ENCODE assay signal across 34 cellular contexts in the genomic region with DNA sequence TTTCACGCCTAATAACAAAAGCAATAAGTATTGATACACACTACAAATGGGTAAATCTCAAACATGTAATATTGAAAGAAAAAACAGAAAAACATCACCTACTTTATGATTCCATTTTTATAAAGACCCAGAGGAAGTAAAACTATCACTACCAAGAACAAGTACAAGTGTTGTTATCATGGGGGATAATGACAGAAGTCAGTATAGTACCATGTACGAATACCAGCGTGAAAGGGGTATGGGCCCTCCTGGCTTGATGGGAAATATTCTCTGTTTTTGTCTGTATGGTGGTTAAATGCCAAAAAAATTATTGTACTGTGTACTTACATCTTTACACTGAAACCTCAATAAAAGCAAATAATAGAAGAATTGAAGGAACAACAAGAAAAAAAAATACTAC.
"Had no signal": no experiment of that assay in that cellular context is flagged by ENCODE, and none has a peak within 500 bp of the region (broad histone marks: within the 10 kb centered on the region; RNA-seq: fewer than 3 reads in every experiment).

No MANE protein-coding gene starts in this region.

- H3K4me3 ChIP-seq: adrenal gland, body of pancreas, breast epithelium had no signal

- H3K36me3 Mint-ChIP-seq: activated CD4-positive, alpha-beta memory T cell treated with anti-CD3 and anti-CD28 coated beads for 36 hours; activated naive CD8-positive, alpha-beta T cell treated with anti-CD3 and anti-CD28 coated beads for 36 hours had no signal

- H3K9me3 ChIP-seq: adrenal gland, body of pancreas had no signal

- H3K27ac ChIP-seq: adrenal gland, body of pancreas, brain microvascular endothelial cell, breast epithelium, VCaP had no signal

- H3K4me1 ChIP-seq: adrenal gland, body of pancreas, breast epithelium had no signal

- ATAC-seq: activated CD8-positive, alpha-beta T cell treated with anti-CD3 and anti-CD28 coated beads for 36 hours; activated T-cell treated with anti-CD3 and anti-CD28 coated beads, Interleukin-2, amount 50 U/mL, for 4 hours; activated T-helper 17 cell treated with anti-CD3 and anti-CD28 coated beads, Interleukin-2, amount 50 U/mL, for 72 hours; body of pancreas had no signal

- FAIRE-seq: astrocyte had no signal

- H3K27ac Mint-ChIP-seq: activated B cell treated with CpG ODN at 0.5 μM for 24 hours; activated CD4-positive, alpha-beta memory T cell treated with anti-CD3 and anti-CD28 coated beads for 36 hours; activated CD4-positive, alpha-beta T cell treated with anti-CD3 and anti-CD28 coated beads, Interleukin-2, amount 10 ng/mL, durations not matched to agents 24 days and 14 days; activated CD8-positive, alpha-beta T cell treated with anti-CD3 and anti-CD28 coated beads for 36 hours; activated naive CD8-positive, alpha-beta T cell treated with anti-CD3 and anti-CD28 coated beads for 36 hours; activated T-cell treated with anti-CD3 and anti-CD28 coated beads, Interleukin-2, amount 50 U/mL, for 72 hours; activated T-helper 1 cell treated with anti-CD3 and anti-CD28 coated beads, Interleukin-12 subunit alpha, Interleukin-12 subunit beta, Interleukin-2, Interleukin-4 antibody, amounts not matched to agents 30 ng/mL and 10 ng/mL and 1 ng/mL, durations not matched to agents 14 hours and 24 hours and 36 hours; activated T-helper 17 cell treated with anti-CD3 and anti-CD28 coated beads, Interleukin-2, amount 50 U/mL, for 72 hours; T-helper 1 cell treated with Interleukin-12 subunit alpha and Interleukin-12 subunit beta and Interleukin-4 antibody, amounts not matched to agents 30 μg/mL and 1 μg/mL, for 36 hours; T-helper 2 cell treated with Interferon-gamma antibody and Interleukin-4, amounts not matched to agents 5 μg/mL and 100 μg/mL, for 36 hours had no signal

- H3K36me3 ChIP-seq: adrenal gland, brain microvascular endothelial cell, breast epithelium had no signal

- H3K27me3 Mint-ChIP-seq: activated B cell treated with CpG ODN at 0.5 μM for 24 hours; activated CD4-positive, alpha-beta memory T cell treated with anti-CD3 and anti-CD28 coated beads for 36 hours; activated CD4-positive, alpha-beta T cell treated with anti-CD3 and anti-CD28 coated beads, Interleukin-2, amount 10 ng/mL, durations not matched to agents 24 days and 14 days; activated CD8-positive, alpha-beta T cell treated with anti-CD3 and anti-CD28 coated beads for 36 hours; activated naive CD8-positive, alpha-beta T cell treated with anti-CD3 and anti-CD28 coated beads for 36 hours; activated T-helper 17 cell treated with anti-CD3 and anti-CD28 coated beads, Interleukin-2, amount 50 U/mL, for 72 hours had no signal

- DNase-seq: activated B cell treated with CpG ODN at 0.5 μM for 24 hours; activated CD4-positive, alpha-beta memory T cell treated with anti-CD3 and anti-CD28 coated beads for 36 hours; activated CD4-positive, alpha-beta T cell treated with anti-CD3 and anti-CD28 coated beads for 4 hours; activated CD4-positive, alpha-beta T cell treated with anti-CD3 and anti-CD28 coated beads, Interleukin-2, amount 10 ng/mL, durations not matched to agents 24 days and 14 days; activated CD4-positive, alpha-beta T cell treated with anti-CD3 and anti-CD28 coated beads, Interleukin-2, amount 50 U/mL, for 1 hour; activated CD4-positive, alpha-beta T cell treated with anti-CD3 and anti-CD28 coated beads, Interleukin-2, amount 50 U/mL, for 4 hours; activated CD4-positive, CD25-positive, alpha-beta regulatory T cell treated with anti-CD3 and anti-CD28 coated beads, Interleukin-2, amount 50 U/mL, for 72 hours; activated CD8-positive, alpha-beta memory T cell treated with anti-CD3 and anti-CD28 coated beads, Interleukin-2, amount 50 U/mL, for 4 hours; activated CD8-positive, alpha-beta T cell treated with anti-CD3 and anti-CD28 coated beads for 36 hours; activated effector memory CD4-positive, alpha-beta T cell treated with anti-CD3 and anti-CD28 coated beads, Interleukin-2, amount 50 U/mL, for 16 hours; activated gamma-delta T cell treated with Interleukin-2 at 50 U/mL for 16 hours; activated naive CD4-positive, alpha-beta T cell; activated naive CD4-positive, alpha-beta T cell treated with anti-CD3 and anti-CD28 coated beads, Interleukin-2, amount 50 U/mL, for 16 hours; activated naive CD8-positive, alpha-beta T cell treated with anti-CD3 and anti-CD28 coated beads for 36 hours; activated T-cell treated with anti-CD3 and anti-CD28 coated beads for 4 hours; activated T-cell treated with anti-CD3 and anti-CD28 coated beads, Interleukin-2, amount 50 U/mL, for 1 hour; activated T-cell treated with anti-CD3 and anti-CD28 coated beads, Interleukin-2, amount 50 U/mL, for 4 hours; activated T-cell treated with anti-CD3 and anti-CD28 coated beads, Interleukin-2, amount 50 U/mL, for 72 hours; adrenal gland; amniotic stem cell; aorta; body of pancreas; brain microvascular endothelial cell; central memory CD4-positive, alpha-beta T cell; T-helper 1 cell; T-helper 2 cell; T-helper 9 cell had no signal

- H3K4me3 Mint-ChIP-seq: activated B cell treated with CpG ODN at 0.5 μM for 24 hours; activated CD4-positive, alpha-beta memory T cell treated with anti-CD3 and anti-CD28 coated beads for 36 hours; activated CD4-positive, alpha-beta T cell treated with anti-CD3 and anti-CD28 coated beads, Interleukin-2, amount 10 ng/mL, durations not matched to agents 24 days and 14 days; activated CD8-positive, alpha-beta T cell treated with anti-CD3 and anti-CD28 coated beads for 36 hours; activated naive CD8-positive, alpha-beta T cell treated with anti-CD3 and anti-CD28 coated beads for 36 hours; activated T-cell treated with anti-CD3 and anti-CD28 coated beads, Interleukin-2, amount 50 U/mL, for 4 hours; activated T-cell treated with anti-CD3 and anti-CD28 coated beads, Interleukin-2, amount 50 U/mL, for 72 hours; activated T-helper 1 cell treated with anti-CD3 and anti-CD28 coated beads, Interleukin-12 subunit alpha, Interleukin-12 subunit beta, Interleukin-2, Interleukin-4 antibody, amounts not matched to agents 30 ng/mL and 10 ng/mL and 1 ng/mL, durations not matched to agents 14 hours and 24 hours and 36 hours; activated T-helper 17 cell treated with anti-CD3 and anti-CD28 coated beads, Interleukin-2, amount 50 U/mL, for 72 hours; T-helper 1 cell treated with Interleukin-12 subunit alpha and Interleukin-12 subunit beta and Interleukin-4 antibody, amounts not matched to agents 30 μg/mL and 1 μg/mL, for 36 hours; T-helper 2 cell treated with Interferon-gamma antibody and Interleukin-4, amounts not matched to agents 5 μg/mL and 100 μg/mL, for 36 hours had no signal

- H3K4me1 Mint-ChIP-seq: activated B cell treated with CpG ODN at 0.5 μM for 24 hours; activated CD4-positive, alpha-beta T cell treated with anti-CD3 and anti-CD28 coated beads, Interleukin-2, amount 10 ng/mL, durations not matched to agents 24 days and 14 days; activated naive CD8-positive, alpha-beta T cell treated with anti-CD3 and anti-CD28 coated beads for 36 hours; activated T-helper 17 cell treated with anti-CD3 and anti-CD28 coated beads, Interleukin-2, amount 50 U/mL, for 72 hours had no signal

- H3K27me3 ChIP-seq: adrenal gland, body of pancreas, brain microvascular endothelial cell, breast epithelium had no signal

- H3K9me3 Mint-ChIP-seq: activated CD4-positive, alpha-beta T cell treated with anti-CD3 and anti-CD28 coated beads, Interleukin-2, amount 10 ng/mL, durations not matched to agents 24 days and 14 days; activated T-helper 1 cell treated with anti-CD3 and anti-CD28 coated beads, Interleukin-12 subunit alpha, Interleukin-12 subunit beta, Interleukin-2, Interleukin-4 antibody, amounts not matched to agents 30 ng/mL and 10 ng/mL and 1 ng/mL, durations not matched to agents 14 hours and 24 hours and 36 hours; T-helper 1 cell treated with Interleukin-12 subunit alpha and Interleukin-12 subunit beta and Interleukin-4 antibody, amounts not matched to agents 30 μg/mL and 1 μg/mL, for 36 hours; T-helper 2 cell treated with Interferon-gamma antibody and Interleukin-4, amounts not matched to agents 5 μg/mL and 100 μg/mL, for 36 hours had no signal
